10 cellular contexts compared by ENCODE assay signal in genomic region chr7:30727061-30727945, GRCh38. TPM values are rescaled to one million over a fixed set of nuclear protein-coding genes. Genes with fewer than 3 reads are reported as not detected.
DNase-seq lines count a peak whose midpoint lies in the region; ATAC-seq and TF ChIP-seq lines count a peak whose summit lies in the region.
"Had no signal": no experiment of that assay in that cellular context is flagged by ENCODE, and none has a peak within 500 bp of the region (broad histone marks: within the 10 kb centered on the region; RNA-seq: fewer than 3 reads in every experiment).

No MANE protein-coding gene starts in this region.

- no peaks in the 10 kb centered on the region for H3K79me2 ChIP-seq in PC-9 (ENCODE audit: low read depth)

- POLR2A ChIA-PET in PC-9 (lab: Charles Lee; ENCODE audit: unreplicated experiment): no interaction called here

- no peak for TF ChIP-seq CTCF in PC-9 (conservative IDR thresholded peaks at IDR 0.05)

- H3K9me3 ChIP-seq in PC-9 (ENCODE audit: insufficient read depth, low read depth): no peaks in the 10 kb centered on the region

- ATAC-seq in GM19452 (IDR thresholded peaks at IDR 0.05; ENCODE audit: unreplicated experiment): peak; percentile 58

- peak; percentile 59 to 70 for DNase-seq in NOMO-1 (lab: John Stamatoyannopoulos, UW; ENCODE audit: unreplicated experiment in 2 of 2)
- DNase-seq in activated gamma-delta T cell treated with anti-CD3 and anti-CD28 coated beads, Interleukin-2, amount 50 U/mL, for 16 hours (ENCODE audit: low read depth): peak; percentile 12
- DNase-seq in stimulated activated CD4-positive, alpha-beta T cell treated with anti-CD3 and anti-CD28 coated beads, Interleukin-1b, Interleukin-23, amount 100 ng/mL, for 48 hours: peak; percentile 43
- no peak for DNase-seq in head of caudate nucleus
- DNase-seq in HT-29 (ENCODE audit: low spot score): no peak
- no peak for DNase-seq in NCI-H2227 treated with DMSO at 0.1 percent for 48 hours (lab: John Stamatoyannopoulos, UW)
- DNase-seq in PC-9: no peak

- CTCF ChIA-PET in PC-9 (lab: Charles Lee): no interaction called here

- intact Hi-C loops in head of caudate nucleus (cut with DNase I): no loop called here
- intact Hi-C loops in PC-9 (cut with micrococcal nuclease; ENCODE audit: unreplicated experiment): no loop called here

- no peak overlapping the region for H3K4me2 ChIP-seq in PC-9

- H3K9me2 ChIP-seq in PC-9 (ENCODE audit: insufficient read depth): no peaks in the 10 kb centered on the region

- no TSS peak for BruUV-seq in PC-9 (replicated peaks; lab: Mats Ljungman, UMichigan)

- H3K4me3 ChIP-seq in PC-9: no peak overlapping the region

- H2AFZ ChIP-seq in PC-9: no peak overlapping the region

- H4K20me1 ChIP-seq in PC-9 (ENCODE audit: insufficient read depth): no peaks in the 10 kb centered on the region

- no peak overlapping the region for H3K27ac ChIP-seq in PC-9

- H3K4me1 ChIP-seq in PC-9 (replicated peaks; ENCODE audit: insufficient read depth): no peaks in the 10 kb centered on the region

- no peaks in the 10 kb centered on the region for H3F3A ChIP-seq in PC-9 (ENCODE audit: insufficient read depth, low read depth)

- H3K36me3 ChIP-seq in PC-9 (ENCODE audit: low read depth): no peaks in the 10 kb centered on the region

- peaks cover 91% of the 10 kb centered on the region for H3K27me3 ChIP-seq in PC-9 (ENCODE audit: insufficient read depth, low read depth)

RNA-seq across cellular contexts. Expression of gene INMT, which starts 24.6 kb away (rescaled TPM):
- total RNA-seq in HT-29 (2014; rRNA removed; shearing (Covaris generic)): not detected in 2 replicates
- not detected in 2 replicates for total RNA-seq in PC-9 (2021)
- total RNA-seq: HT1080 had no signal

RNA-seq across cellular contexts. Expression of gene MINDY4, which starts 43.9 kb away (rescaled TPM):
- total RNA-seq in HT-29 (2014; rRNA removed; shearing (Covaris generic)): 3.5 TPM in 2 replicates
- total RNA-seq in PC-9 (2021): 11.5 and 14.8 TPM in 2 replicates

RNA-seq across cellular contexts. Expression of gene CRHR2, which starts 45.0 kb away (rescaled TPM):
- total RNA-seq in HT-29 (2014; rRNA removed; shearing (Covaris generic)): not detected in 2 replicates
- total RNA-seq in PC-9 (2021): not detected in 2 replicates
- total RNA-seq: fibroblast of villous mesenchyme, HT1080 had no signal

Comparison
In these comparisons a context has a peak if more than half of its experiments do, and no peak if none do; other contexts are left out.
1. DNase-seq: peak in NOMO-1 (2 of 2), activated gamma-delta T cell treated with anti-CD3 and anti-CD28 coated beads, Interleukin-2, amount 50 U/mL, for 16 hours (single experiment) and stimulated activated CD4-positive, alpha-beta T cell treated with anti-CD3 and anti-CD28 coated beads, Interleukin-1b, Interleukin-23, amount 100 ng/mL, for 48 hours (single experiment); none in head of caudate nucleus (0 of 42), HT-29 (single experiment), NCI-H2227 treated with DMSO at 0.1 percent for 48 hours (single experiment) and PC-9 (0 of 2).